Comparison of ENCODE assay signal across 2 cellular contexts in the genomic region with DNA sequence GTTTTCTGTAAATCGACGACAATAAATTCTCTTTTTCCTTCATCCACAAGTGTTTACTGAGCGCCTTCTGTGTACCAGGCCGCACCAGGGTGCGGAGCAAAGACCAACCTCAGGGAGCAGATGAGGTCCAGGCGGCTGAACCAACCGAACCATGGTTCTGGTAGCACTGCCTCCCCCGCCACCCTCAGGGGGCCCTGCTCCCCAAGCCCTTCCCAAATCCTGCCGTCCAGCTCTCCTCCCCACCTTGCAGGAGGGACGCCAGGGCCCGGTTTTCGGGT.
A peak's percentile ranks its signal among the peaks of the same experiment; 100 is the strongest.
TF ChIP-seq lines count a peak whose summit lies in the region.

No MANE protein-coding gene starts in this region.

TF ChIP-seq in GM23338, 12 proteins besides CTCF, POLR2A, EP300 and RAD21 (continued from another document):
- no peak for TF ChIP-seq ETS1 (IDR thresholded peaks at IDR 0.05)
- no peak for TF ChIP-seq ZNF331 (CRISPR knock-in tag; IDR thresholded peaks at IDR 0.05; ENCODE audit: low read depth)
- TF ChIP-seq JUNB (IDR thresholded peaks at IDR 0.05; ENCODE audit: unreplicated experiment) = no peak
- TF ChIP-seq ZNF462 (CRISPR knock-in tag; IDR thresholded peaks at IDR 0.05) = no peak
- TF ChIP-seq REST (IDR thresholded peaks at IDR 0.05; ENCODE audit: unreplicated experiment) = no peak
TF ChIP-seq in GM23338: peak in this region for 0.

TF ChIP-seq in WTC11, 78 proteins besides CTCF, POLR2A, EP300 and RAD21 (continued from another document):
- TF ChIP-seq, protein P1, sequence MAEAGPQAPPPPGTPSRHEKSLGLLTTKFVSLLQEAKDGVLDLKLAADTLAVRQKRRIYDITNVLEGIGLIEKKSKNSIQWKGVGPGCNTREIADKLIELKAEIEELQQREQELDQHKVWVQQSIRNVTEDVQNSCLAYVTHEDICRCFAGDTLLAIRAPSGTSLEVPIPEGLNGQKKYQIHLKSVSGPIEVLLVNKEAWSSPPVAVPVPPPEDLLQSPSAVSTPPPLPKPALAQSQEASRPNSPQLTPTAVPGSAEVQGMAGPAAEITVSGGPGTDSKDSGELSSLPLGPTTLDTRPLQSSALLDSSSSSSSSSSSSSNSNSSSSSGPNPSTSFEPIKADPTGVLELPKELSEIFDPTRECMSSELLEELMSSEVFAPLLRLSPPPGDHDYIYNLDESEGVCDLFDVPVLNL (CRISPR knock-in tag; IDR thresholded peaks at IDR 0.05; ENCODE audit: borderline replicate concordance, low read depth) = no peak
- TF ChIP-seq CBFB (CRISPR knock-in tag; IDR thresholded peaks at IDR 0.05; ENCODE audit: low read depth) = no peak
- no peak for TF ChIP-seq ZMAT4 (CRISPR knock-in tag; IDR thresholded peaks at IDR 0.05)
- 0 out of 2 replicates have a peak, but pooled peaks have one; percentile 1 for TF ChIP-seq TEAD1 (CRISPR knock-in tag; IDR thresholded peaks at IDR 0.05)
TF ChIP-seq in WTC11: peak in this region for 1.
